ENCODE assay signal across 9 cellular contexts in genomic region chr9:84315278-84315877, GRCh38. TPM values are rescaled to one million over a fixed set of nuclear protein-coding genes. Genes with fewer than 3 reads are reported as not detected.
DNase-seq lines count a peak whose midpoint lies in the region; ATAC-seq, FAIRE-seq and TF ChIP-seq lines count a peak whose summit lies in the region.
"Had no signal": no experiment of that assay in that cellular context is flagged by ENCODE, and none has a peak within 500 bp of the region (broad histone marks: within the 10 kb centered on the region; RNA-seq: fewer than 3 reads in every experiment).

No MANE protein-coding gene starts in this region.

- no peak for DNase-seq in AG04449 (ENCODE audit: low read depth, low spot score)
- DNase-seq in GM18507 (ENCODE audit: extremely low spot score, insufficient read length, low read depth) = peak; percentile 30
- DNase-seq in LoVo (ENCODE audit: low spot score) = peak; percentile 53
- DNase-seq in T follicular helper cell (ENCODE audit: low read depth) = peak; percentile 32
- peak in 1 of 2 donors; percentile 64 for DNase-seq in ascending aorta (ENCODE audit: low spot score in 2 of 2)
- peak; percentile 38 for DNase-seq in hepatic stellate cell (ENCODE audit: low spot score)
- no peak for DNase-seq in smooth muscle cell (lab: John Stamatoyannopoulos, UW; ENCODE audit: unreplicated experiment)

- peak overlapping the region; percentile 86 for H2AFZ ChIP-seq in smooth muscle cell (ENCODE audit: low read depth)

- H3K9me3 ChIP-seq in ascending aorta (no peaks in the 10 kb centered on the region), smooth muscle cell (replicated peaks; ENCODE audit: low read depth) (no peaks in the 10 kb centered on the region)

- H3K4me1 ChIP-seq in ascending aorta (no peaks in the 10 kb centered on the region), smooth muscle cell (ENCODE audit: low read depth) (no peaks in the 10 kb centered on the region)

- FAIRE-seq in GM18507 (lab: Jason Lieb, UNC) = peak; percentile 62

- peak overlapping the region; percentile 72 for H3K4me2 ChIP-seq in smooth muscle cell

- no peak overlapping the region for H3K27ac ChIP-seq in ascending aorta
- no peak overlapping the region for H3K27ac ChIP-seq in smooth muscle cell (ENCODE audit: low read depth)

- intact Hi-C loops in ascending aorta (cut with DNase I) = loop anchor here (1.0 kb wide), 1 partner anchor 377 kb away; no protein-coding TSS in a partner anchor

- no peaks in the 10 kb centered on the region for H3F3A ChIP-seq in smooth muscle cell (ENCODE audit: low read depth)

- no peak for ATAC-seq in GM21447 (IDR thresholded peaks at IDR 0.05; ENCODE audit: unreplicated experiment)

- CTCF ChIA-PET in AG04449 (lab: Yijun Ruan, JAX) = interaction anchor here (0.6 to 5.8 kb wide), 37 partner anchors 9 to 394 kb away, joined by 3 to 43 read pairs (median 4); partner anchors contain the start of gene KIF27

- H3K27me3 ChIP-seq in ascending aorta (no peaks in the 10 kb centered on the region), smooth muscle cell (ENCODE audit: low read depth) (no peaks in the 10 kb centered on the region)

- WGBS in smooth muscle cell (ENCODE audit: low lambda C conversion rate) = 16% methylated on average over 8 of the region's 8 CpGs

- H3K79me2 ChIP-seq in smooth muscle cell (ENCODE audit: low read depth) = no peaks in the 10 kb centered on the region

- H3K9ac ChIP-seq in smooth muscle cell (ENCODE audit: low read depth) = no peak overlapping the region

- no peak overlapping the region for H3K4me3 ChIP-seq in AG04449 (ENCODE audit: low read depth, low read length)
- no peak overlapping the region for H3K4me3 ChIP-seq in ascending aorta
- peak overlapping the region; percentile 24 for H3K4me3 ChIP-seq in smooth muscle cell

- no peaks in the 10 kb centered on the region for H3K36me3 ChIP-seq in ascending aorta
- no peaks in the 10 kb centered on the region for H3K36me3 ChIP-seq in smooth muscle cell (ENCODE audit: low read depth)

- TF ChIP-seq CTCF in AG04449 (IDR thresholded peaks at IDR 0.05; ENCODE audit: insufficient read depth, low read length, missing control alignments) = peak; percentile 55
- TF ChIP-seq CTCF in ascending aorta (IDR thresholded peaks at IDR 0.05) = peak; percentile 51 to 73 (median 56)
- TF ChIP-seq CTCF in smooth muscle cell (IDR thresholded peaks at IDR 0.05; ENCODE audit: borderline replicate concordance, insufficient read depth, poor library complexity, severe bottlenecking) = peak; percentile 82

- POLR2A ChIA-PET in AG04449 (lab: Yijun Ruan, JAX) = no interaction called here

- H4K20me1 ChIP-seq in smooth muscle cell (ENCODE audit: low read depth) = no peaks in the 10 kb centered on the region

RNA-seq across cellular contexts. Expression of gene SLC28A3, which starts 25.2 kb away (rescaled TPM):
- total RNA-seq in ascending aorta (not detected), smooth muscle cell (1.0 and 1.8 TPM in 2 replicates)
- 0.11 TPM in 1 of 2 replicates, not detected in the other for polyA plus RNA-seq in smooth muscle cell
- total RNA-seq: skeletal muscle tissue had no signal

Comparison
In these comparisons a context has a peak if more than half of its experiments do, and no peak if none do; other contexts are left out.
1. DNase-seq: peak in GM18507 (single experiment), LoVo (single experiment), T follicular helper cell (single experiment) and hepatic stellate cell (single experiment); none in AG04449 (single experiment) and smooth muscle cell (single experiment).
2. Peak in every context shown above with its lines, with median percentiles within 50 percentile points of each other: CTCF ChIP-seq.